15 cellular contexts compared by ENCODE assay signal in genomic region chr14:67859169-67859749, GRCh38. TPM values are rescaled to one million over a fixed set of nuclear protein-coding genes. Genes with fewer than 3 reads are reported as not detected.
A peak's percentile ranks its signal among the peaks of the same experiment; 100 is the strongest.
DNase-seq lines count a peak whose midpoint lies in the region; ATAC-seq, FAIRE-seq and TF ChIP-seq lines count a peak whose summit lies in the region.
"Had no signal": no experiment of that assay in that cellular context is flagged by ENCODE, and none has a peak within 500 bp of the region (broad histone marks: within the 10 kb centered on the region; RNA-seq: fewer than 3 reads in every experiment).

No MANE protein-coding gene starts in this region.

- no peak for TF ChIP-seq CTCF in Loucy (conservative IDR thresholded peaks at IDR 0.05; ENCODE audit: low read length)
- TF ChIP-seq CTCF in endothelial cell of umbilical vein (IDR thresholded peaks at IDR 0.05; ENCODE audit: extremely low read depth in 1 of 2, insufficient read depth in 1 of 2, low read depth in 1 of 2, low read length in 2 of 2) = no peak

- intact Hi-C loops in endothelial cell of umbilical vein (cut with micrococcal nuclease) = no loop called here

- H2AFZ ChIP-seq in Loucy (ENCODE audit: low read length) = 0 out of 2 replicates have a peak overlapping the region, but pooled peaks have one; percentile 5
- peak overlapping the region; percentile 11 for H2AFZ ChIP-seq in endothelial cell of umbilical vein (ENCODE audit: low read depth, low read length)

- H3K27me3 ChIP-seq in Loucy (ENCODE audit: insufficient read depth, low read length, poor library complexity, severe bottlenecking) = no peaks in the 10 kb centered on the region
- no peaks in the 10 kb centered on the region for H3K27me3 ChIP-seq in endothelial cell of umbilical vein (ENCODE audit: control insufficient read depth in 2 of 2, insufficient read depth in 2 of 2, low read length in 2 of 2)

- no peak overlapping the region for H3K4me2 ChIP-seq in Loucy (ENCODE audit: low read depth, low read length, poor library complexity, severe bottlenecking)
- peak overlapping the region; percentile 42 for H3K4me2 ChIP-seq in endothelial cell of umbilical vein (ENCODE audit: insufficient read depth, low read length)

- H3K9me3 ChIP-seq in Loucy (ENCODE audit: insufficient read depth, low read depth, low read length) (no peaks in the 10 kb centered on the region), endothelial cell of umbilical vein (replicated peaks; ENCODE audit: control insufficient read depth, insufficient read depth, low read length) (no peaks in the 10 kb centered on the region)

- dilution Hi-C loops in endothelial cell of umbilical vein (cut with MboI; ENCODE audit: extremely low pct_ligation_motif_present, low sequenced_read_pairs) = no loop called here

- H4K20me1 ChIP-seq in Loucy (ENCODE audit: insufficient read depth, low read length, poor library complexity, severe bottlenecking) (no peaks in the 10 kb centered on the region), endothelial cell of umbilical vein (replicated peaks; ENCODE audit: control insufficient read depth, extremely low read depth, insufficient read depth, low read length) (no peaks in the 10 kb centered on the region)

- no peaks in the 10 kb centered on the region for H3F3A ChIP-seq in Loucy (ENCODE audit: low read depth)

- H3K4me1 ChIP-seq in Loucy (ENCODE audit: insufficient read depth, low read length, poor library complexity, severe bottlenecking) (peaks cover 10% of the 10 kb centered on the region), endothelial cell of umbilical vein (ENCODE audit: control insufficient read depth, extremely low read depth, insufficient read depth, low read length) (peaks cover 10% of the 10 kb centered on the region)

- H3K27ac ChIP-seq in endothelial cell of umbilical vein (ENCODE audit: insufficient read depth, low read depth, low read length) = peak overlapping the region; percentile 35

- FAIRE-seq in GM12891 (lab: Jason Lieb, UNC) (no peak), endothelial cell of umbilical vein (lab: Jason Lieb, UNC) (peak; percentile 80), urothelium cell line (lab: Jason Lieb, UNC) (peak; percentile 55)
- FAIRE-seq: H54, HepG2 had no signal

- TF ChIP-seq POLR2A in GM12891 (IDR thresholded peaks at IDR 0.05; ENCODE audit: low read depth, low read length) = no peak
- no peak for TF ChIP-seq POLR2A in endothelial cell of umbilical vein (IDR thresholded peaks at IDR 0.05; ENCODE audit: low read depth, low read length)

- no TSS peak for BruUV-seq in endothelial cell of umbilical vein (replicated peaks; lab: Mats Ljungman, UMichigan)

- DNase-seq in GM12891 (ENCODE audit: insufficient read length, low spot score) (no peak), endothelial cell of umbilical vein (ENCODE audit: low read depth, low spot score) (peak; percentile 68), urothelium cell line (ENCODE audit: low spot score) (no peak), NCI-H1105 treated with DMSO at 0.1 percent for 48 hours (lab: John Stamatoyannopoulos, UW) (no peak)
- no peak for DNase-seq in activated T-cell treated with anti-CD3 and anti-CD28 coated beads, Interleukin-2, amount 50 U/mL, for 1 hour
- DNase-seq: ACHN; C1 segment of cervical spinal cord; CD4-positive, alpha-beta T cell; DMS79 treated with DMSO at 0.1 percent for 48 hours; EL; GDM1 had no signal

- no peaks in the 10 kb centered on the region for H3K36me3 ChIP-seq in Loucy (ENCODE audit: insufficient read depth, low read length)
- no peaks in the 10 kb centered on the region for H3K36me3 ChIP-seq in endothelial cell of umbilical vein (ENCODE audit: control insufficient read depth in 2 of 2, extremely low read depth in 1 of 2, insufficient read depth in 2 of 2, low read length in 2 of 2)

- POLR2A ChIA-PET in endothelial cell of umbilical vein (lab: Charles Lee) = no interaction called here

- ATAC-seq in HG02885 (IDR thresholded peaks at IDR 0.05; ENCODE audit: poor library complexity, unreplicated experiment) = no peak
- ATAC-seq: HepG2 had no signal

- no peaks in the 10 kb centered on the region for H3K9me2 ChIP-seq in Loucy (replicated peaks; ENCODE audit: low read depth, low read length)

- CTCF ChIA-PET in endothelial cell of umbilical vein (lab: Charles Lee) = no interaction called here

- H3K79me2 ChIP-seq in Loucy (ENCODE audit: insufficient read depth, low read length) (no peaks in the 10 kb centered on the region), endothelial cell of umbilical vein (ENCODE audit: control insufficient read depth, insufficient read depth, low read length) (no peaks in the 10 kb centered on the region)

- H3K9me1 ChIP-seq in endothelial cell of umbilical vein (replicated peaks; ENCODE audit: control insufficient read depth, extremely low read depth, insufficient read depth, low read length) = no peaks in the 10 kb centered on the region

- no peak overlapping the region for H3K4me3 ChIP-seq in Loucy (ENCODE audit: low read length, poor library complexity, severe bottlenecking)
- H3K4me3 ChIP-seq in endothelial cell of umbilical vein (replicated peaks in 1 of 3; ENCODE audit: insufficient read depth in 1 of 3, low read depth in 1 of 3, low read length in 3 of 3) = no peak overlapping the region

- H3K9ac ChIP-seq in Loucy (ENCODE audit: low read depth, low read length, poor library complexity, severe bottlenecking) (no peak overlapping the region), endothelial cell of umbilical vein (replicated peaks; ENCODE audit: extremely low read depth, insufficient read depth, low read length) (no peak overlapping the region)

TF ChIP-seq in GM12891, 5 proteins besides CTCF, POLR2A, EP300 and RAD21:
- TF ChIP-seq PAX5 (IDR thresholded peaks at IDR 0.05; ENCODE audit: insufficient read depth, low read length, severe bottlenecking) (no peak), POU2F2 (IDR thresholded peaks at IDR 0.05; ENCODE audit: low read depth, low read length) (no peak), SPI1 (IDR thresholded peaks at IDR 0.05; ENCODE audit: low read depth, low read length) (peak; percentile 49), TAF1 (IDR thresholded peaks at IDR 0.05; ENCODE audit: low read depth, low read length) (no peak), POLR2AphosphoS5 (IDR thresholded peaks at IDR 0.05; ENCODE audit: low read depth, low read length) (no peak)

TF ChIP-seq in endothelial cell of umbilical vein, 7 proteins besides CTCF, POLR2A, EP300 and RAD21:
- TF ChIP-seq JUN (IDR thresholded peaks at IDR 0.05; ENCODE audit: borderline replicate concordance, insufficient read depth, insufficient read length, low read depth) = peak; percentile 52
- no peak for TF ChIP-seq FOS (IDR thresholded peaks at IDR 0.05; ENCODE audit: borderline replicate concordance, insufficient read depth, low read length)
- no peak for TF ChIP-seq GATA2 (IDR thresholded peaks at IDR 0.05; ENCODE audit: insufficient read depth, insufficient read length, low read depth, low read length)

RNA-seq across cellular contexts. Expression of gene RAD51B, which starts 39.7 kb away (rescaled TPM):
- polyA plus RNA-seq in GM12891 (2012; ENCODE audit: low read depth, missing spikeins) = 13.5 TPM
- total RNA-seq in endothelial cell of umbilical vein = 11.3 and 19.0 TPM in 2 replicates
- 3.9 and 4.0 TPM in 2 replicates for polyA plus RNA-seq in endothelial cell of umbilical vein
- 5.8 and 6.1 TPM in 2 replicates for polyA plus RNA-seq in endothelial cell of umbilical vein (2011; cell fraction: cytosol; rRNA removed)
- polyA plus RNA-seq in endothelial cell of umbilical vein (2011; cell fraction: nucleus; rRNA removed) = 8.8 and 8.9 TPM in 2 replicates
- polyA plus RNA-seq in endothelial cell of umbilical vein (2012) = 4.5 and 5.3 TPM in 2 replicates
- polyA minus RNA-seq in endothelial cell of umbilical vein = 21.0 and 46.0 TPM in 2 replicates
- polyA minus RNA-seq in endothelial cell of umbilical vein (2011; cell fraction: cytosol; rRNA and poly(A)+ RNA removed) = 3.2 TPM
- 44.8 and 71.8 TPM in 2 replicates for polyA minus RNA-seq in endothelial cell of umbilical vein (2011; cell fraction: nucleus; rRNA and poly(A)+ RNA removed)

RNA-seq across cellular contexts. Expression of gene ZFYVE26, which starts 42.9 kb away (rescaled TPM):
- 8.2 TPM for polyA plus RNA-seq in GM12891 (2012; ENCODE audit: low read depth, missing spikeins)
- 26.3 and 27.7 TPM in 2 replicates for total RNA-seq in endothelial cell of umbilical vein
- polyA plus RNA-seq in endothelial cell of umbilical vein = 13.8 and 15.3 TPM in 2 replicates
- 11.2 and 12.1 TPM in 2 replicates for polyA plus RNA-seq in endothelial cell of umbilical vein (2011; cell fraction: cytosol; rRNA removed)
- 48.3 and 52.3 TPM in 2 replicates for polyA plus RNA-seq in endothelial cell of umbilical vein (2011; cell fraction: nucleus; rRNA removed)
- polyA plus RNA-seq in endothelial cell of umbilical vein (2012) = 10.9 and 17.2 TPM in 2 replicates
- 66.3 and 76.9 TPM in 2 replicates for polyA minus RNA-seq in endothelial cell of umbilical vein
- polyA minus RNA-seq in endothelial cell of umbilical vein (2011; cell fraction: cytosol; rRNA and poly(A)+ RNA removed) = 12.8 TPM
- polyA minus RNA-seq in endothelial cell of umbilical vein (2011; cell fraction: nucleus; rRNA and poly(A)+ RNA removed) = 87.5 and 124 TPM in 2 replicates
